ENCODE assay signal across 8 cellular contexts in genomic region chr1:87084247-87084836, GRCh38.
DNase-seq lines count a peak whose midpoint lies in the region; ATAC-seq, FAIRE-seq and TF ChIP-seq lines count a peak whose summit lies in the region.

No MANE protein-coding gene starts in this region.

- H3K27me3 ChIP-seq in OCI-LY3 (ENCODE audit: low read depth, low read length) (no peaks in the 10 kb centered on the region), osteoblast (ENCODE audit: insufficient read depth, low read length) (no peaks in the 10 kb centered on the region)

- no peak overlapping the region for H3K27ac ChIP-seq in OCI-LY3 (ENCODE audit: low read length)
- H3K27ac ChIP-seq in osteoblast (ENCODE audit: low read depth, low read length): no peak overlapping the region

- H3K79me2 ChIP-seq in OCI-LY3 (ENCODE audit: low read length) (peaks cover 3% of the 10 kb centered on the region; the same call in 1 of the 2 replicates), osteoblast (ENCODE audit: insufficient read depth, low read length) (no peaks in the 10 kb centered on the region)

- no peaks in the 10 kb centered on the region for H3K9me3 Mint-ChIP-seq in activated T-helper 1 cell treated with anti-CD3 and anti-CD28 coated beads, Interleukin-12 subunit alpha, Interleukin-12 subunit beta, Interleukin-2, Interleukin-4 antibody, amounts not matched to agents 30 ng/mL and 10 ng/mL and 1 ng/mL, durations not matched to agents 14 hours and 24 hours and 36 hours

- no peaks in the 10 kb centered on the region for H3K9me3 ChIP-seq in OCI-LY3 (ENCODE audit: insufficient read depth, low read length)
- no peaks in the 10 kb centered on the region for H3K9me3 ChIP-seq in osteoblast (ENCODE audit: low read depth, low read length)

- no peak overlapping the region for H3K4me3 ChIP-seq in OCI-LY3 (ENCODE audit: low read length)
- no peak overlapping the region for H3K4me3 ChIP-seq in osteoblast (ENCODE audit: insufficient read depth, low read length)

- no peak overlapping the region for H3K4me2 ChIP-seq in OCI-LY3 (ENCODE audit: low read length)
- no peak overlapping the region for H3K4me2 ChIP-seq in osteoblast (ENCODE audit: insufficient read depth, low read length)

- H3K4me1 Mint-ChIP-seq in activated T-helper 1 cell treated with anti-CD3 and anti-CD28 coated beads, Interleukin-12 subunit alpha, Interleukin-12 subunit beta, Interleukin-2, Interleukin-4 antibody, amounts not matched to agents 30 ng/mL and 10 ng/mL and 1 ng/mL, durations not matched to agents 14 hours and 24 hours and 36 hours (ENCODE audit: low read depth): peaks cover 5% of the 10 kb centered on the region

- DNase-seq in DMS 273 (lab: John Stamatoyannopoulos, UW; ENCODE audit: unreplicated experiment) (peak; percentile 59), osteoblast (ENCODE audit: insufficient read length, low spot score, missing footprints) (no peak), D341Med (ENCODE audit: low spot score) (no peak)
- no peak for DNase-seq in activated CD4-positive, alpha-beta T cell treated with anti-CD3 and anti-CD28 coated beads for 1 hour
- DNase-seq in activated T-helper 1 cell treated with anti-CD3 and anti-CD28 coated beads, Interleukin-12 subunit alpha, Interleukin-12 subunit beta, Interleukin-2, Interleukin-4 antibody, amounts not matched to agents 30 ng/mL and 10 ng/mL and 1 ng/mL, durations not matched to agents 14 hours and 24 hours and 36 hours (ENCODE audit: low spot score): no peak

- H3K27me3 Mint-ChIP-seq in activated T-helper 1 cell treated with anti-CD3 and anti-CD28 coated beads, Interleukin-12 subunit alpha, Interleukin-12 subunit beta, Interleukin-2, Interleukin-4 antibody, amounts not matched to agents 30 ng/mL and 10 ng/mL and 1 ng/mL, durations not matched to agents 14 hours and 24 hours and 36 hours (ENCODE audit: insufficient read depth): no peaks in the 10 kb centered on the region

- H3K4me1 ChIP-seq in OCI-LY3 (ENCODE audit: low read length) (peaks cover 20% of the 10 kb centered on the region), osteoblast (ENCODE audit: insufficient read depth, low read length) (no peaks in the 10 kb centered on the region)

- intact Hi-C loops in activated T-helper 1 cell treated with anti-CD3 and anti-CD28 coated beads, Interleukin-12 subunit alpha, Interleukin-12 subunit beta, Interleukin-2, Interleukin-4 antibody, amounts not matched to agents 30 ng/mL and 10 ng/mL and 1 ng/mL, durations not matched to agents 14 hours and 24 hours and 36 hours (cut with micrococcal nuclease): loop anchor here (1.0 to 5.0 kb wide), 6 partner anchors 119 to 702 kb away; partner anchors contain the start of genes ODF2L and SH3GLB1

- no peak overlapping the region for H2AFZ ChIP-seq in OCI-LY3 (ENCODE audit: low read depth, low read length)
- H2AFZ ChIP-seq in osteoblast (ENCODE audit: low read length): no peak overlapping the region

- ATAC-seq in HG03354 (IDR thresholded peaks at IDR 0.05; ENCODE audit: poor library complexity, severe bottlenecking, unreplicated experiment): peak; percentile 67

- no peaks in the 10 kb centered on the region for H3K36me3 ChIP-seq in OCI-LY3 (replicated peaks; ENCODE audit: low read depth, low read length)
- H3K36me3 ChIP-seq in osteoblast (ENCODE audit: insufficient read depth, low read length): no peaks in the 10 kb centered on the region

- no peaks in the 10 kb centered on the region for H3K36me3 Mint-ChIP-seq in activated T-helper 1 cell treated with anti-CD3 and anti-CD28 coated beads, Interleukin-12 subunit alpha, Interleukin-12 subunit beta, Interleukin-2, Interleukin-4 antibody, amounts not matched to agents 30 ng/mL and 10 ng/mL and 1 ng/mL, durations not matched to agents 14 hours and 24 hours and 36 hours (ENCODE audit: low read depth)

- H3K4me3 Mint-ChIP-seq in activated T-helper 1 cell treated with anti-CD3 and anti-CD28 coated beads, Interleukin-12 subunit alpha, Interleukin-12 subunit beta, Interleukin-2, Interleukin-4 antibody, amounts not matched to agents 30 ng/mL and 10 ng/mL and 1 ng/mL, durations not matched to agents 14 hours and 24 hours and 36 hours: no peak overlapping the region

- H3K27ac Mint-ChIP-seq in activated T-helper 1 cell treated with anti-CD3 and anti-CD28 coated beads, Interleukin-12 subunit alpha, Interleukin-12 subunit beta, Interleukin-2, Interleukin-4 antibody, amounts not matched to agents 30 ng/mL and 10 ng/mL and 1 ng/mL, durations not matched to agents 14 hours and 24 hours and 36 hours: no peak overlapping the region

- no peaks in the 10 kb centered on the region for H4K20me1 ChIP-seq in OCI-LY3 (ENCODE audit: insufficient read depth, low read length)
- H4K20me1 ChIP-seq in osteoblast (ENCODE audit: insufficient read depth, low read length): no peaks in the 10 kb centered on the region

- peak; percentile 93 for FAIRE-seq in endometrium (lab: Jason Lieb, UNC)

- no peak overlapping the region for H3K9ac ChIP-seq in OCI-LY3 (ENCODE audit: low read length)

- peak; percentile 33 for TF ChIP-seq CTCF in OCI-LY3 (IDR thresholded peaks at IDR 0.05; ENCODE audit: low read depth, low read length)
- TF ChIP-seq CTCF in osteoblast (IDR thresholded peaks at IDR 0.05; ENCODE audit: extremely low read depth, low read depth, low read length): peak; percentile 53
